Comparison of ENCODE assay signal across 19 cellular contexts in genomic region chr17:200604-200985, GRCh38. TPM values are rescaled to one million over a fixed set of nuclear protein-coding genes. Genes with fewer than 3 reads are reported as not detected.
DNase-seq lines count a peak whose midpoint lies in the region; ATAC-seq and TF ChIP-seq lines count a peak whose summit lies in the region.
"Had no signal": no experiment of that assay in that cellular context is flagged by ENCODE, and none has a peak within 500 bp of the region (broad histone marks: within the 10 kb centered on the region; RNA-seq: fewer than 3 reads in every experiment).

No MANE protein-coding gene starts in this region.

- no peaks in the 10 kb centered on the region for H3K36me3 Mint-ChIP-seq in WTC11
- H3K36me3 Mint-ChIP-seq in mesothelial cell of epicardium, result no peaks in the 10 kb centered on the region
- H3K36me3 Mint-ChIP-seq in activated naive CD8-positive, alpha-beta T cell treated with anti-CD3 and anti-CD28 coated beads, Interleukin-2, amount 50 U/mL, for 24 hours (ENCODE audit: low read depth), result no peaks in the 10 kb centered on the region
- H3K36me3 Mint-ChIP-seq: immature natural killer cell had no signal

- H3K4me3 Mint-ChIP-seq in WTC11 (no peak overlapping the region), mesothelial cell of epicardium (no peak overlapping the region)
- H3K4me3 Mint-ChIP-seq in activated naive CD8-positive, alpha-beta T cell treated with anti-CD3 and anti-CD28 coated beads, Interleukin-2, amount 50 U/mL, for 24 hours, result no peak overlapping the region
- H3K4me3 Mint-ChIP-seq: activated CD4-positive, alpha-beta memory T cell treated with anti-CD3 and anti-CD28 coated beads, Interleukin-2, amount 10 ng/mL, durations not matched to agents 7 days and 5 days; immature natural killer cell had no signal

- H3K27me3 ChIP-seq in heart right ventricle, result peaks cover 0 to 26% (median 6%) of the 10 kb centered on the region in 7 donors
- H3K27me3 ChIP-seq in subcutaneous abdominal adipose tissue (ENCODE audit: control insufficient read depth in 5 of 5, insufficient read depth in 4 of 5, low read length in 5 of 5), result peaks cover 16 to 32% (median 26%) of the 10 kb centered on the region in 5 donors
- H3K27me3 ChIP-seq: adrenal gland had no signal

- peak overlapping the region in 1 of 5 donors; percentile 3 for H3K9ac ChIP-seq in subcutaneous abdominal adipose tissue (ENCODE audit: low read length in 5 of 5)

- H3K4me1 ChIP-seq in heart right ventricle, result peaks cover 8 to 36% (median 20%) of the 10 kb centered on the region in 9 donors
- peaks cover 0 to 32% (median 6%) of the 10 kb centered on the region in 5 donors for H3K4me1 ChIP-seq in subcutaneous abdominal adipose tissue (ENCODE audit: control insufficient read depth in 5 of 5, insufficient read depth in 5 of 5, low read length in 5 of 5)

- no peaks in the 10 kb centered on the region for H3K9me3 Mint-ChIP-seq in WTC11
- no peaks in the 10 kb centered on the region for H3K9me3 Mint-ChIP-seq in mesothelial cell of epicardium
- H3K9me3 Mint-ChIP-seq in activated naive CD8-positive, alpha-beta T cell treated with anti-CD3 and anti-CD28 coated beads, Interleukin-2, amount 50 U/mL, for 24 hours, result no peaks in the 10 kb centered on the region
- H3K9me3 Mint-ChIP-seq: activated CD4-positive, alpha-beta memory T cell treated with anti-CD3 and anti-CD28 coated beads, Interleukin-2, amount 10 ng/mL, durations not matched to agents 7 days and 5 days; immature natural killer cell had no signal

- no peak overlapping the region for H3K4me3 ChIP-seq in heart right ventricle
- peak overlapping the region in 1 of 5 donors; percentile 10 for H3K4me3 ChIP-seq in subcutaneous abdominal adipose tissue (ENCODE audit: low read depth in 1 of 5, low read length in 5 of 5)
- H3K4me3 ChIP-seq: adrenal gland, lung, suprapubic skin had no signal

- 44 to 46% methylated on average over 10 of the region's 10 CpGs for WGBS in heart right ventricle, 2 donors

- H3K4me1 Mint-ChIP-seq in WTC11 (peaks cover 31% of the 10 kb centered on the region), mesothelial cell of epicardium (peaks cover 59% of the 10 kb centered on the region)
- no peaks in the 10 kb centered on the region for H3K4me1 Mint-ChIP-seq in activated naive CD8-positive, alpha-beta T cell treated with anti-CD3 and anti-CD28 coated beads, Interleukin-2, amount 50 U/mL, for 24 hours
- H3K4me1 Mint-ChIP-seq: activated CD4-positive, alpha-beta memory T cell treated with anti-CD3 and anti-CD28 coated beads, Interleukin-2, amount 10 ng/mL, durations not matched to agents 7 days and 5 days; immature natural killer cell had no signal

- no peaks in the 10 kb centered on the region for H3K36me3 ChIP-seq in heart right ventricle
- peaks cover 0 to 3% (median 0%) of the 10 kb centered on the region in 5 donors for H3K36me3 ChIP-seq in subcutaneous abdominal adipose tissue (ENCODE audit: control insufficient read depth in 5 of 5, insufficient read depth in 5 of 5, low read length in 5 of 5)
- H3K36me3 ChIP-seq: adrenal gland, suprapubic skin had no signal

- POLR2A ChIA-PET in WTC11 (lab: Charles Lee), result no interaction called here

- no peak for TF ChIP-seq CTCF in WTC11 (IDR thresholded peaks at IDR 0.05)
- no peak for TF ChIP-seq CTCF in heart right ventricle (IDR thresholded peaks at IDR 0.05)
- no peak for TF ChIP-seq CTCF in mesothelial cell of epicardium (IDR thresholded peaks at IDR 0.05; ENCODE audit: unreplicated experiment)

- peak; percentile 1 for DNase-seq in WTC11 (ENCODE audit: low spot score)
- no peak for DNase-seq in heart right ventricle
- no peak for DNase-seq in mesothelial cell of epicardium (ENCODE audit: low spot score in 2 of 2, unreplicated experiment in 2 of 2)
- DNase-seq in activated naive CD8-positive, alpha-beta T cell treated with anti-CD3 and anti-CD28 coated beads, Interleukin-2, amount 50 U/mL, for 24 hours, result no peak
- no peak for DNase-seq in NCI-H82 (lab: John Stamatoyannopoulos, UW)
- DNase-seq: activated CD4-positive, alpha-beta memory T cell treated with anti-CD3 and anti-CD28 coated beads, Interleukin-2, amount 10 ng/mL, durations not matched to agents 7 days and 5 days; activated gamma-delta T cell; cortex of kidney; GOT3; immature natural killer cell; KBM-7; NCI-H1436 treated with DMSO at 0.1 percent for 48 hours; NCI-H526; T1000 had no signal

- CTCF ChIA-PET in WTC11 (lab: Charles Lee), result interaction anchor here (1.3 to 2.3 kb wide), 3 partner anchors 60 to 120 kb away, joined by 3 to 9 read pairs (median 4); no protein-coding TSS in a partner anchor

- H3K27ac Mint-ChIP-seq in WTC11 (peak overlapping the region; percentile 61; the same call in 1 of the 2 replicates), mesothelial cell of epicardium (peak overlapping the region; percentile 98)
- H3K27ac Mint-ChIP-seq in activated naive CD8-positive, alpha-beta T cell treated with anti-CD3 and anti-CD28 coated beads, Interleukin-2, amount 50 U/mL, for 24 hours, result no peak overlapping the region
- H3K27ac Mint-ChIP-seq: activated CD4-positive, alpha-beta memory T cell treated with anti-CD3 and anti-CD28 coated beads, Interleukin-2, amount 10 ng/mL, durations not matched to agents 7 days and 5 days; immature natural killer cell had no signal

- intact Hi-C loops in heart right ventricle (cut with DNase I), result no loop called here

- H3K27me3 Mint-ChIP-seq in WTC11 (ENCODE audit: low read depth) (peaks cover 2% of the 10 kb centered on the region; the same call in 1 of the 2 replicates), mesothelial cell of epicardium (ENCODE audit: low read depth) (no peaks in the 10 kb centered on the region)
- H3K27me3 Mint-ChIP-seq in activated naive CD8-positive, alpha-beta T cell treated with anti-CD3 and anti-CD28 coated beads, Interleukin-2, amount 50 U/mL, for 24 hours, result peaks cover 14% of the 10 kb centered on the region

- ATAC-seq in WTC11 (peak; percentile 65), heart right ventricle (peak in 5 of 8 donors; percentile 17 to 41 (median 26)), HG02763 (IDR thresholded peaks at IDR 0.05; ENCODE audit: unreplicated experiment) (no peak)
- ATAC-seq in activated naive CD8-positive, alpha-beta T cell treated with anti-CD3 and anti-CD28 coated beads, Interleukin-2, amount 50 U/mL, for 24 hours, result no peak

- H3K27ac ChIP-seq in heart right ventricle, result peak overlapping the region in 7 of 10 donors; percentile 22 to 79 (median 72)
- peak overlapping the region; percentile 49 for H3K27ac ChIP-seq in subcutaneous abdominal adipose tissue (ENCODE audit: low read depth, low read length)
- H3K27ac ChIP-seq: suprapubic skin had no signal

- H3K9me3 ChIP-seq in heart right ventricle (no peaks in the 10 kb centered on the region), subcutaneous abdominal adipose tissue (ENCODE audit: control insufficient read depth in 5 of 5, low read length in 5 of 5) (no peaks in the 10 kb centered on the region)
- H3K9me3 ChIP-seq: adrenal gland, suprapubic skin had no signal

TF ChIP-seq in WTC11, 78 proteins besides CTCF, POLR2A, EP300 and RAD21 (continues in another document):
- TF ChIP-seq ZNF219 (CRISPR knock-in tag; IDR thresholded peaks at IDR 0.05; ENCODE audit: borderline replicate concordance) (no peak), ZNF671 (CRISPR knock-in tag; IDR thresholded peaks at IDR 0.05) (no peak), TEAD1 (CRISPR knock-in tag; IDR thresholded peaks at IDR 0.05) (no peak), AFF4 (CRISPR knock-in tag; IDR thresholded peaks at IDR 0.05; ENCODE audit: borderline replicate concordance) (no peak)

RNA-seq across cellular contexts. Expression of gene DOC2B, which starts 19.1 kb away (rescaled TPM):
- 2.1 to 2.7 TPM (median 2.5 TPM) in 3 replicates for total RNA-seq in WTC11 (2021)
- 10 to 100 TPM in 1 of 10 donors, 1 to 10 TPM in 9; 2.6 to 13.0 (median 4.6) TPM for total RNA-seq in heart right ventricle
- 1 to 10 TPM; 2.5 to 4.9 TPM for polyA plus RNA-seq in heart right ventricle
- total RNA-seq in mesothelial cell of epicardium, result 55.3 to 60.2 TPM (median 59.6 TPM) in 3 replicates
- total RNA-seq: activated CD4-positive, alpha-beta memory T cell treated with anti-CD3 and anti-CD28 coated beads, Interleukin-2, amount 10 ng/mL, durations not matched to agents 7 days and 5 days had no signal
- polyA plus RNA-seq: immature natural killer cell had no signal

Comparison
In these comparisons a context has a peak if more than half of its experiments do, and no peak if none do; other contexts are left out.
1. ATAC-seq: peak in WTC11 (single experiment) and heart right ventricle (5 of 8); none in activated naive CD8-positive, alpha-beta T cell treated with anti-CD3 and anti-CD28 coated beads, Interleukin-2, amount 50 U/mL, for 24 hours (single experiment) and HG02763 (single experiment).